Comparison of ENCODE assay signal across 9 cellular contexts in the genomic region with DNA sequence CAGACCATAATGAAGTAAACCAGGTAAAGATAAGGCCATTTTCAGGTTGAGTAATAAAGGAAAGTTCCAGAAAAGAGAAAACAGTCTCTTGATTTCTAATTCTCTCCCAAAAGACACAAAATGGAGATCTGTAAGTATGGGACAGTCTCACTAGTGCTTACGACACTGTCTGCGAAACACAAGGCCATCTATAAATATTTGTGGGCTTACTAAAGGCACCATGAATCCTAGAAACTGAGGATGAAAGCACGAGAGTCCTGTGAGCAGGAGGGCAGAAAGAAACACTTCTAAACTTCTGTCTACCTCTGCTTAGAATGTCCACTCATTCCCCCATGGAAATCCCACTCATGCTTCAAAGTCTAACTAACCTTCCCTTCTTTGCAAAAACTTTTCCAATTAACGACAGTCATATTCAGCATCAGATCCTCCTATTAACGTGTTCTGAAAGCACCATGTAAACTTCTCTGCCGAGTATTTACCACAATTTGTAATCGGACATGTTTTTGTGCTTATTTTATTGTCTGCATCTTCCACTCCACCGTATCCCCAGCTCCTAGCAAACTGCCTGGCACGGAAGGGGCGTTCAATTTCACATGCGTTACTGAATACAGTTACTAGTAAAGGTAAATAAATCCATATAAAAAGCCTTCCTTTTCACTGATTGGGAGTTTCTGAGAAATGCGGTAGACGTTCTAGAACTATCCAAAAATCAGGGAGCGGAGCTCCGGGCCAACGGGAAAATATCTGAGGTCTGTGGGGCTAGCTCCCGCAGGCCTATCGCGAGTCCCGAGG. TPM values are rescaled to one million over a fixed set of nuclear protein-coding genes. Genes with fewer than 3 reads are reported as not detected.
DNase-seq lines count a peak whose midpoint lies in the region; ATAC-seq lines count a peak whose summit lies in the region.
"Had no signal": no experiment of that assay in that cellular context is flagged by ENCODE, and none has a peak within 500 bp of the region (broad histone marks: within the 10 kb centered on the region; RNA-seq: fewer than 3 reads in every experiment).

No MANE protein-coding gene starts in this region.

- H3K4me1 ChIP-seq in muscle layer of duodenum (ENCODE audit: control insufficient read depth in 1 of 2, insufficient read depth in 2 of 2, low read length in 2 of 2), result peaks cover 0 to 3% of the 10 kb centered on the region in 2 donors

- H3K27me3 ChIP-seq in muscle layer of duodenum (ENCODE audit: low read depth, low read length), result no peaks in the 10 kb centered on the region

- peaks cover 0 to 19% (median 8%) of the 10 kb centered on the region in 4 donors for H3K4me1 Mint-ChIP-seq in naive thymus-derived CD8-positive, alpha-beta T cell

- no peaks in the 10 kb centered on the region for H3K9me3 Mint-ChIP-seq in naive thymus-derived CD8-positive, alpha-beta T cell
- H3K9me3 Mint-ChIP-seq: activated naive CD4-positive, alpha-beta T cell treated with anti-CD3 and anti-CD28 coated beads, Interleukin-2, amount 50 U/mL, for 24 hours had no signal

- ATAC-seq in GM18519 (IDR thresholded peaks at IDR 0.05; ENCODE audit: low FRiP score, unreplicated experiment), result peak; percentile 0
- ATAC-seq in activated CD4-positive, CD25-positive, alpha-beta regulatory T cell treated with anti-CD3 and anti-CD28 coated beads, Interleukin-2, amount 50 U/mL, for 24 hours, result no peak
- ATAC-seq in naive thymus-derived CD8-positive, alpha-beta T cell, result no peak

- H3K36me3 ChIP-seq in muscle layer of duodenum (ENCODE audit: control insufficient read depth in 1 of 2, insufficient read depth in 2 of 2, low read length in 2 of 2), result peaks cover 4 to 7% of the 10 kb centered on the region in 2 donors

- H3K4me3 ChIP-seq in muscle layer of duodenum (ENCODE audit: low read depth in 1 of 2, low read length in 2 of 2), result peak overlapping the region; percentile 80 to 86

- H3K27ac Mint-ChIP-seq in naive thymus-derived CD8-positive, alpha-beta T cell, result no peak overlapping the region
- H3K27ac Mint-ChIP-seq: activated naive CD4-positive, alpha-beta T cell treated with anti-CD3 and anti-CD28 coated beads, Interleukin-2, amount 50 U/mL, for 24 hours had no signal

- no peaks in the 10 kb centered on the region for H3K9me3 ChIP-seq in muscle layer of duodenum (ENCODE audit: control insufficient read depth in 1 of 2, low read length in 2 of 2)

- DNase-seq in HT1080 (ENCODE audit: low read depth) (peak; percentile 0), cerebellum (ENCODE audit: low spot score) (peak; percentile 0), cortex of kidney (lab: John Stamatoyannopoulos, UW) (no peak), nucleus accumbens (lab: John Stamatoyannopoulos, UW) (no peak)
- no peak for DNase-seq in naive thymus-derived CD8-positive, alpha-beta T cell

- POLR2A ChIA-PET in naive thymus-derived CD8-positive, alpha-beta T cell (lab: Charles Lee), result interaction anchor here (0.8 to 1.4 kb wide), 5 partner anchors 9 to 462 kb away, joined by 3 to 5 read pairs (median 3); a partner anchor contains a TSS

- H3K27me3 Mint-ChIP-seq in naive thymus-derived CD8-positive, alpha-beta T cell, result no peaks in the 10 kb centered on the region
- H3K27me3 Mint-ChIP-seq: activated naive CD4-positive, alpha-beta T cell treated with anti-CD3 and anti-CD28 coated beads, Interleukin-2, amount 50 U/mL, for 24 hours had no signal

- peak overlapping the region; percentile 89 for H3K27ac ChIP-seq in muscle layer of duodenum (ENCODE audit: low read length)

- H3K36me3 Mint-ChIP-seq in naive thymus-derived CD8-positive, alpha-beta T cell, result peaks cover 0 to 17% (median 0%) of the 10 kb centered on the region in 3 donors
- H3K36me3 Mint-ChIP-seq: activated naive CD4-positive, alpha-beta T cell treated with anti-CD3 and anti-CD28 coated beads, Interleukin-2, amount 50 U/mL, for 24 hours had no signal

- H3K4me3 Mint-ChIP-seq in naive thymus-derived CD8-positive, alpha-beta T cell, result no peak overlapping the region

RNA-seq across cellular contexts. Expression of a gene that starts 0.7 kb away (rescaled TPM):
- total RNA-seq in HT1080 (2014; rRNA removed; shearing (Covaris generic)), result 49.3 and 52.9 TPM in 2 replicates
- polyA plus RNA-seq in HT1080 (2015; cell fraction: cytosol; rRNA removed), result 78.1 and 78.7 TPM in 2 replicates
- 54.5 and 60.0 TPM in 2 replicates for polyA plus RNA-seq in HT1080 (2015; cell fraction: nucleus; rRNA removed)
- total RNA-seq in cerebellum, result 53.2 TPM
- 10 to 100 TPM; 26.1 to 27.5 TPM for total RNA-seq in naive thymus-derived CD8-positive, alpha-beta T cell
- 10 to 100 TPM; 51.5 to 68.5 (median 63.7) TPM for polyA plus RNA-seq in naive thymus-derived CD8-positive, alpha-beta T cell

RNA-seq across cellular contexts. Expression of a gene that starts 0.9 kb away (rescaled TPM):
- 7.8 and 8.4 TPM in 2 replicates for total RNA-seq in HT1080 (2014; rRNA removed; shearing (Covaris generic))
- polyA plus RNA-seq in HT1080 (2015; cell fraction: cytosol; rRNA removed), result 9.4 and 10.3 TPM in 2 replicates
- polyA plus RNA-seq in HT1080 (2015; cell fraction: nucleus; rRNA removed), result 7.9 and 11.1 TPM in 2 replicates
- 6.3 TPM for total RNA-seq in cerebellum
- total RNA-seq in naive thymus-derived CD8-positive, alpha-beta T cell, result 1 to 10 TPM; 7.6 to 8.3 TPM
- polyA plus RNA-seq in naive thymus-derived CD8-positive, alpha-beta T cell, result 10 to 100 TPM; 19.4 to 22.1 (median 21.1) TPM

RNA-seq across cellular contexts. Expression of a gene that starts 45.8 kb away (rescaled TPM):
- not detected in 2 replicates for total RNA-seq in HT1080 (2014; rRNA removed; shearing (Covaris generic))
- polyA plus RNA-seq in HT1080 (2015; cell fraction: cytosol; rRNA removed), result not detected in 2 replicates
- not detected in 2 replicates for polyA plus RNA-seq in HT1080 (2015; cell fraction: nucleus; rRNA removed)
- total RNA-seq in cerebellum, result 0.45 TPM
- 10 to 100 TPM; 37.3 to 39.5 TPM for total RNA-seq in naive thymus-derived CD8-positive, alpha-beta T cell
- 10 to 100 TPM in 1 of 3 donors, 1 to 10 TPM in 2; 8.4 to 13.1 (median 9.8) TPM for polyA plus RNA-seq in naive thymus-derived CD8-positive, alpha-beta T cell

Comparison
In these comparisons a context has a peak if more than half of its experiments do, and no peak if none do; other contexts are left out.
1. DNase-seq: peak in HT1080 (single experiment) and cerebellum (single experiment); none in naive thymus-derived CD8-positive, alpha-beta T cell (0 of 10), cortex of kidney (single experiment) and nucleus accumbens (0 of 56).
2. RNA of a gene that starts 45.8 kb away (total RNA-seq): 37.3 to 39.5 TPM in naive thymus-derived CD8-positive, alpha-beta T cell; 0.45 TPM in cerebellum (single experiment) and not detected in HT1080; every median in the first group is over 10 times any median in the second.